In genomic region chr12:47268501-47269459, GRCh38 we compare ENCODE assay signal across 8 cellular contexts.
A peak's percentile ranks its signal among the peaks of the same experiment; 100 is the strongest.
DNase-seq lines count a peak whose midpoint lies in the region; ATAC-seq and TF ChIP-seq lines count a peak whose summit lies in the region.

No MANE protein-coding gene starts in this region.

- no TSS peak for BruUV-seq in PC-9 (replicated peaks; lab: Mats Ljungman, UMichigan)

- no peaks in the 10 kb centered on the region for H3K79me2 ChIP-seq in PC-9 (ENCODE audit: low read depth)

- no peaks in the 10 kb centered on the region for H3K27me3 ChIP-seq in PC-9 (ENCODE audit: insufficient read depth, low read depth)

- H3K36me3 ChIP-seq in PC-9 (ENCODE audit: low read depth) = no peaks in the 10 kb centered on the region

- peaks cover 3% of the 10 kb centered on the region for H3K9me3 Mint-ChIP-seq in activated CD4-positive, alpha-beta T cell treated with anti-CD3 and anti-CD28 coated beads for 36 hours (ENCODE audit: low read depth)
- no peaks in the 10 kb centered on the region for H3K9me3 Mint-ChIP-seq in stimulated activated effector memory CD8-positive, alpha-beta T cell treated with anti-CD3 and anti-CD28 coated beads, Interleukin-12 subunit alpha, Interleukin-12 subunit beta, amount 100 ng/mL, for 72 hours

- H3K27ac ChIP-seq in PC-9 = peak overlapping the region; percentile 100

- peaks cover 43% of the 10 kb centered on the region for H3F3A ChIP-seq in PC-9 (ENCODE audit: insufficient read depth, low read depth)

- intact Hi-C loops in activated CD4-positive, alpha-beta T cell treated with anti-CD3 and anti-CD28 coated beads for 36 hours (cut with DNase I, micrococcal nuclease) = no loop called here
- intact Hi-C loops in PC-9 (cut with micrococcal nuclease; ENCODE audit: unreplicated experiment) = no loop called here

- no peaks in the 10 kb centered on the region for H3K27me3 Mint-ChIP-seq in activated CD4-positive, alpha-beta T cell treated with anti-CD3 and anti-CD28 coated beads for 36 hours

- H2AFZ ChIP-seq in PC-9 = no peak overlapping the region; the same call in 1 of the 2 replicates

- TF ChIP-seq CTCF in PC-9 (conservative IDR thresholded peaks at IDR 0.05) = no peak

- H3K27ac Mint-ChIP-seq in activated CD4-positive, alpha-beta T cell treated with anti-CD3 and anti-CD28 coated beads for 36 hours = peak overlapping the region; percentile 52
- no peak overlapping the region for H3K27ac Mint-ChIP-seq in stimulated activated effector memory CD8-positive, alpha-beta T cell treated with anti-CD3 and anti-CD28 coated beads, Interleukin-12 subunit alpha, Interleukin-12 subunit beta, amount 100 ng/mL, for 72 hours

- H3K4me1 Mint-ChIP-seq in activated CD4-positive, alpha-beta T cell treated with anti-CD3 and anti-CD28 coated beads for 36 hours = peaks cover 72% of the 10 kb centered on the region
- peaks cover 50% of the 10 kb centered on the region for H3K4me1 Mint-ChIP-seq in stimulated activated effector memory CD8-positive, alpha-beta T cell treated with anti-CD3 and anti-CD28 coated beads, Interleukin-12 subunit alpha, Interleukin-12 subunit beta, amount 100 ng/mL, for 72 hours

- peaks cover 21% of the 10 kb centered on the region for H3K9me3 ChIP-seq in PC-9 (ENCODE audit: insufficient read depth, low read depth)

- CTCF ChIA-PET in activated CD4-positive, alpha-beta T cell treated with anti-CD3 and anti-CD28 coated beads for 36 hours (lab: Charles Lee) = interaction anchor here (0.9 to 1.4 kb wide), 3 partner anchors 13 to 369 kb away, joined by 4 read pairs; no protein-coding TSS in a partner anchor
- CTCF ChIA-PET in PC-9 (lab: Charles Lee) = interaction anchor here (0.6 kb wide), 1 partner anchor 42 kb away, joined by 4 read pairs; no protein-coding TSS in a partner anchor

- DNase-seq in activated CD4-positive, alpha-beta T cell treated with anti-CD3 and anti-CD28 coated beads for 36 hours = no peak
- no peak for DNase-seq in activated CD4-positive, alpha-beta T cell treated with anti-CD3 and anti-CD28 coated beads, Interleukin-2, amount 50 U/mL, for 48 hours
- DNase-seq in PC-9 (no peak), occipital lobe (lab: John Stamatoyannopoulos, UW) (no peak), SKM-1 (lab: John Stamatoyannopoulos, UW; ENCODE audit: unreplicated experiment) (no peak), NCI-H446 treated with DMSO at 0.1 percent for 48 hours (lab: John Stamatoyannopoulos, UW) (no peak)
- no peak for DNase-seq in stimulated activated effector memory CD8-positive, alpha-beta T cell treated with anti-CD3 and anti-CD28 coated beads, Interleukin-12 subunit alpha, Interleukin-12 subunit beta, amount 100 ng/mL, for 72 hours (ENCODE audit: low spot score in 2 of 2)

- H3K4me1 ChIP-seq in PC-9 (replicated peaks; ENCODE audit: insufficient read depth) = peaks cover 57% of the 10 kb centered on the region

- no peak for ATAC-seq in activated CD4-positive, alpha-beta T cell treated with anti-CD3 and anti-CD28 coated beads for 36 hours
- ATAC-seq in HG02870 (IDR thresholded peaks at IDR 0.05; ENCODE audit: unreplicated experiment) = peak; percentile 75
- ATAC-seq in stimulated activated effector memory CD8-positive, alpha-beta T cell treated with anti-CD3 and anti-CD28 coated beads, Interleukin-12 subunit alpha, Interleukin-12 subunit beta, amount 100 ng/mL, for 72 hours = peak; percentile 76

- H3K36me3 Mint-ChIP-seq in activated CD4-positive, alpha-beta T cell treated with anti-CD3 and anti-CD28 coated beads for 36 hours (ENCODE audit: low read depth) = peaks cover 7% of the 10 kb centered on the region
- H3K36me3 Mint-ChIP-seq in stimulated activated effector memory CD8-positive, alpha-beta T cell treated with anti-CD3 and anti-CD28 coated beads, Interleukin-12 subunit alpha, Interleukin-12 subunit beta, amount 100 ng/mL, for 72 hours = no peaks in the 10 kb centered on the region

- no peaks in the 10 kb centered on the region for H3K9me2 ChIP-seq in PC-9 (ENCODE audit: insufficient read depth)

- peak overlapping the region; percentile 74; the same call in 1 of the 2 replicates for H3K4me2 ChIP-seq in PC-9

- POLR2A ChIA-PET in activated CD4-positive, alpha-beta T cell treated with anti-CD3 and anti-CD28 coated beads for 36 hours (lab: Charles Lee) = no interaction called here
- POLR2A ChIA-PET in PC-9 (lab: Charles Lee; ENCODE audit: unreplicated experiment) = interaction anchor here (0.5 to 0.6 kb wide), 2 partner anchors 8 to 101 kb away, joined by 5 to 6 read pairs; no protein-coding TSS in a partner anchor

- H3K4me3 ChIP-seq in PC-9 = no peak overlapping the region

- no peak overlapping the region for H3K4me3 Mint-ChIP-seq in activated CD4-positive, alpha-beta T cell treated with anti-CD3 and anti-CD28 coated beads for 36 hours
- H3K4me3 Mint-ChIP-seq in stimulated activated effector memory CD8-positive, alpha-beta T cell treated with anti-CD3 and anti-CD28 coated beads, Interleukin-12 subunit alpha, Interleukin-12 subunit beta, amount 100 ng/mL, for 72 hours = no peak overlapping the region

- H4K20me1 ChIP-seq in PC-9 (ENCODE audit: insufficient read depth) = no peaks in the 10 kb centered on the region
